Comparison of ENCODE assay signal across 13 cellular contexts in genomic region chr10:88082806-88083596, GRCh38.
A peak's percentile ranks its signal among the peaks of the same experiment; 100 is the strongest.
DNase-seq lines count a peak whose midpoint lies in the region; ATAC-seq and TF ChIP-seq lines count a peak whose summit lies in the region.
"Had no signal": no experiment of that assay in that cellular context is flagged by ENCODE, and none has a peak within 500 bp of the region (broad histone marks: within the 10 kb centered on the region; RNA-seq: fewer than 3 reads in every experiment).

No MANE protein-coding gene starts in this region.

- TF ChIP-seq CTCF in GM06990 (IDR thresholded peaks at IDR 0.05; ENCODE audit: insufficient read depth, low read length, poor library complexity, severe bottlenecking): no peak

- H3K27me3 ChIP-seq in GM06990 (replicated peaks; ENCODE audit: control insufficient read depth, insufficient read depth, low read length) (no peaks in the 10 kb centered on the region), HAP-1 (ENCODE audit: low read depth) (no peaks in the 10 kb centered on the region)

- H3K4me3 ChIP-seq in GM06990 (replicated peaks; ENCODE audit: low read depth, low read length): peak overlapping the region; percentile 27
- H3K4me3 ChIP-seq in HAP-1: no peak overlapping the region
- H3K4me3 ChIP-seq: prostate gland, thoracic aorta had no signal

- no peaks in the 10 kb centered on the region for H3K36me3 ChIP-seq in GM06990 (ENCODE audit: control insufficient read depth, insufficient read depth, low read length)
- H3K36me3 ChIP-seq in HAP-1 (replicated peaks): no peaks in the 10 kb centered on the region
- H3K36me3 ChIP-seq: prostate gland, thoracic aorta had no signal

- intact Hi-C loops in sciatic nerve (cut with DNase I): no loop called here

- in situ Hi-C loops in HAP-1 (cut with MboI; ENCODE audit: low sequenced_read_pairs): no loop called here

- DNase-seq in GM06990 (ENCODE audit: extremely low read depth, insufficient read length): no peak
- peak; percentile 74 for DNase-seq in RPMI7951 (ENCODE audit: low read depth)
- DNase-seq in UCSD-AML1 (lab: John Stamatoyannopoulos, UW; ENCODE audit: unreplicated experiment): no peak
- DNase-seq in HAP-1 (ENCODE audit: low spot score in 2 of 2): no peak
- no peak for DNase-seq in DMS79 treated with DMSO at 0.1 percent for 48 hours (lab: John Stamatoyannopoulos, UW)
- no peak for DNase-seq in sciatic nerve (ENCODE audit: low spot score)
- DNase-seq: CD4-positive, alpha-beta memory T cell; hippocampal formation; IMR-90 had no signal

- no peaks in the 10 kb centered on the region for H3K9me3 ChIP-seq in HAP-1
- H3K9me3 ChIP-seq: prostate gland, thoracic aorta had no signal

- ATAC-seq in GM19438 (IDR thresholded peaks at IDR 0.05; ENCODE audit: low read depth, unreplicated experiment): peak; percentile 71
- peak; percentile 73 for ATAC-seq in HG03095 (IDR thresholded peaks at IDR 0.05; ENCODE audit: unreplicated experiment)
- ATAC-seq in sciatic nerve: no peak

- H3K4me1 ChIP-seq in HAP-1: no peaks in the 10 kb centered on the region
- H3K4me1 ChIP-seq: prostate gland had no signal
